ENCODE assay signal across 1 cellular context in the genomic region with DNA sequence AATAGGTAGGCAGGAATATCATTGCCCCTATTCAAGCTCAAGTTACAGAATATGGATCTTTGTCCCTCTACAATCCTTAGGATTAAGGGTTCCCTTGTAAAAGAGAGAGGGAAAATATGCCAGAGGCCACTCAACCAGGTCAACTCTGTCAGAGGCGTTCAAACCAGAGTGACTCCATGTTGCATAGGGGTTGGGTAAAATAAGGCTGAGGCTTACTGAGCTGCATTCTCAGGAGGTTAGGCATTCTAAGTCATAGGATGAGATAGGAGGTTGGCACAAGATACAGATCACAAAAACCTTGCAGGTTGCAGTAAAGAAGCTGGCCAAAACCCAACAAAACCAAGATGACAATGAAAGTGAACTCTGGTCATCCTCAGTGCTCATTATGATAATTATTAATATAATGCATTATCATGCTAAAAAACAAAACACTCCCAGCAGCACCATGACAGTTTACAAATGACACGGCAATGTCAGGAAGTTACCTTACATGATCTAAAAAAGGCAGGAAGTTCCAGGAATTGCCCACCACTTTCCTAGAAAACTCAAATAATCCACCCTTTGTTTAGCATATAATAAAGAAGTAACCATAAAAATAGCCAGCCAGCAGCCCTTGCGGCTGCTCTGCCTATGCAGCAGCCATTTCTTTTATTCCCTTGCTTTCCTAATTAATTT.
TF ChIP-seq lines count a peak whose summit lies in the region.

No MANE protein-coding gene starts in this region.

TF ChIP-seq in GM23338, 12 proteins besides CTCF, POLR2A, EP300 and RAD21:
- TF ChIP-seq ZNF114 (CRISPR knock-in tag; IDR thresholded peaks at IDR 0.05) (no peak), ETS1 (IDR thresholded peaks at IDR 0.05) (no peak), ZNF462 (CRISPR knock-in tag; IDR thresholded peaks at IDR 0.05) (no peak), JUNB (IDR thresholded peaks at IDR 0.05; ENCODE audit: unreplicated experiment) (no peak), EZH2 (IDR thresholded peaks at IDR 0.05; ENCODE audit: low read depth, unreplicated experiment) (no peak), NANOG (IDR thresholded peaks at IDR 0.05; ENCODE audit: borderline replicate concordance) (no peak), REST (IDR thresholded peaks at IDR 0.05; ENCODE audit: unreplicated experiment) (no peak), STAT1 (IDR thresholded peaks at IDR 0.05; ENCODE audit: unreplicated experiment) (no peak), EZH2phosphoT487 (IDR thresholded peaks at IDR 0.05; ENCODE audit: unreplicated experiment) (no peak), POLR2AphosphoS5 (IDR thresholded peaks at IDR 0.05; ENCODE audit: low read depth) (no peak), CREB1 (CRISPR knock-in tag; IDR thresholded peaks at IDR 0.05; ENCODE audit: low read depth) (no peak), ZNF331 (CRISPR knock-in tag; IDR thresholded peaks at IDR 0.05; ENCODE audit: low read depth) (no peak)
